In genomic region chr9:83043583-83043982, GRCh38 we compare ENCODE assay signal across 31 cellular contexts. TPM values are rescaled to one million over a fixed set of nuclear protein-coding genes. Genes with fewer than 3 reads are reported as not detected.
DNase-seq lines count a peak whose midpoint lies in the region; ATAC-seq and TF ChIP-seq lines count a peak whose summit lies in the region.
"Had no signal": no experiment of that assay in that cellular context is flagged by ENCODE, and none has a peak within 500 bp of the region (broad histone marks: within the 10 kb centered on the region; RNA-seq: fewer than 3 reads in every experiment).

No MANE protein-coding gene starts in this region.

- H3K36me3 Mint-ChIP-seq in mesothelial cell of epicardium: no peaks in the 10 kb centered on the region
- no peaks in the 10 kb centered on the region for H3K36me3 Mint-ChIP-seq in activated T-cell treated with anti-CD3 and anti-CD28 coated beads, Interleukin-2, amount 50 U/mL, for 72 hours (ENCODE audit: insufficient read depth in 2 of 2)
- H3K36me3 Mint-ChIP-seq in activated naive CD8-positive, alpha-beta T cell treated with anti-CD3 and anti-CD28 coated beads, Interleukin-2, amount 50 U/mL, for 24 hours (ENCODE audit: low read depth): no peaks in the 10 kb centered on the region
- H3K36me3 Mint-ChIP-seq: activated naive CD8-positive, alpha-beta T cell treated with anti-CD3 and anti-CD28 coated beads for 36 hours; naive thymus-derived CD4-positive, alpha-beta T cell had no signal

- peak overlapping the region; percentile 48 for H3K27ac Mint-ChIP-seq in mesothelial cell of epicardium
- H3K27ac Mint-ChIP-seq in activated T-cell treated with anti-CD3 and anti-CD28 coated beads, Interleukin-2, amount 50 U/mL, for 72 hours: no peak overlapping the region
- H3K27ac Mint-ChIP-seq in activated naive CD8-positive, alpha-beta T cell treated with anti-CD3 and anti-CD28 coated beads, Interleukin-2, amount 50 U/mL, for 24 hours: no peak overlapping the region
- H3K27ac Mint-ChIP-seq: activated naive CD8-positive, alpha-beta T cell treated with anti-CD3 and anti-CD28 coated beads for 36 hours; B cell; effector memory CD8-positive, alpha-beta T cell; H9; naive thymus-derived CD4-positive, alpha-beta T cell; T-helper 2 cell treated with Interferon-gamma antibody and Interleukin-4, amounts not matched to agents 5 μg/mL and 100 μg/mL, for 36 hours; WTC11 had no signal

- no peak overlapping the region for H3K4me3 Mint-ChIP-seq in mesothelial cell of epicardium
- no peak overlapping the region for H3K4me3 Mint-ChIP-seq in activated T-cell treated with anti-CD3 and anti-CD28 coated beads, Interleukin-2, amount 50 U/mL, for 72 hours
- H3K4me3 Mint-ChIP-seq in activated naive CD8-positive, alpha-beta T cell treated with anti-CD3 and anti-CD28 coated beads, Interleukin-2, amount 50 U/mL, for 24 hours: no peak overlapping the region
- H3K4me3 Mint-ChIP-seq: activated naive CD8-positive, alpha-beta T cell treated with anti-CD3 and anti-CD28 coated beads for 36 hours; B cell; effector memory CD8-positive, alpha-beta T cell; H9; naive thymus-derived CD4-positive, alpha-beta T cell; T-helper 2 cell treated with Interferon-gamma antibody and Interleukin-4, amounts not matched to agents 5 μg/mL and 100 μg/mL, for 36 hours; WTC11 had no signal

- no peaks in the 10 kb centered on the region for H3K4me1 ChIP-seq in adipocyte (ENCODE audit: control insufficient read depth, insufficient read depth, low read length)
- H3K4me1 ChIP-seq: Caco-2 had no signal

- H3K4me1 Mint-ChIP-seq in mesothelial cell of epicardium: peaks cover 26% of the 10 kb centered on the region
- no peaks in the 10 kb centered on the region for H3K4me1 Mint-ChIP-seq in activated T-cell treated with anti-CD3 and anti-CD28 coated beads, Interleukin-2, amount 50 U/mL, for 72 hours (ENCODE audit: low read depth)
- no peaks in the 10 kb centered on the region for H3K4me1 Mint-ChIP-seq in activated naive CD8-positive, alpha-beta T cell treated with anti-CD3 and anti-CD28 coated beads, Interleukin-2, amount 50 U/mL, for 24 hours
- H3K4me1 Mint-ChIP-seq: activated naive CD8-positive, alpha-beta T cell treated with anti-CD3 and anti-CD28 coated beads for 36 hours; B cell; H9; naive thymus-derived CD4-positive, alpha-beta T cell had no signal

- ATAC-seq in HG03565 (IDR thresholded peaks at IDR 0.05; ENCODE audit: unreplicated experiment) (peak; percentile 71), GM19324 (IDR thresholded peaks at IDR 0.05; ENCODE audit: low FRiP score, unreplicated experiment) (no peak)
- ATAC-seq in activated T-cell treated with anti-CD3 and anti-CD28 coated beads, Interleukin-2, amount 50 U/mL, for 72 hours (replicated peaks in 1 of 2): no peak
- no peak for ATAC-seq in activated naive CD8-positive, alpha-beta T cell treated with anti-CD3 and anti-CD28 coated beads, Interleukin-2, amount 50 U/mL, for 24 hours
- ATAC-seq: effector memory CD8-positive, alpha-beta T cell; heart right ventricle; naive thymus-derived CD4-positive, alpha-beta T cell; right cardiac atrium; WTC11 had no signal

- no peaks in the 10 kb centered on the region for H3K9me3 Mint-ChIP-seq in mesothelial cell of epicardium
- peaks cover 0 to 2% of the 10 kb centered on the region in 2 donors for H3K9me3 Mint-ChIP-seq in activated T-cell treated with anti-CD3 and anti-CD28 coated beads, Interleukin-2, amount 50 U/mL, for 72 hours
- H3K9me3 Mint-ChIP-seq in activated naive CD8-positive, alpha-beta T cell treated with anti-CD3 and anti-CD28 coated beads, Interleukin-2, amount 50 U/mL, for 24 hours: no peaks in the 10 kb centered on the region
- H3K9me3 Mint-ChIP-seq: activated naive CD8-positive, alpha-beta T cell treated with anti-CD3 and anti-CD28 coated beads for 36 hours had no signal

- no peaks in the 10 kb centered on the region for H3K36me3 ChIP-seq in adipocyte (ENCODE audit: control insufficient read depth, insufficient read depth, low read length, severe bottlenecking)
- H3K36me3 ChIP-seq: heart right ventricle, SJSA1, stomach, transverse colon had no signal

- DNase-seq in EL: peak; percentile 31
- peak; percentile 8 for DNase-seq in adipocyte (ENCODE audit: low read depth)
- no peak for DNase-seq in mesothelial cell of epicardium (ENCODE audit: low spot score in 2 of 2, unreplicated experiment in 2 of 2)
- DNase-seq in DMS153 treated with DMSO at 0.1 percent for 48 hours (lab: John Stamatoyannopoulos, UW; ENCODE audit: unreplicated experiment): no peak
- no peak for DNase-seq in activated T-cell treated with anti-CD3 and anti-CD28 coated beads, Interleukin-2, amount 50 U/mL, for 72 hours
- no peak for DNase-seq in activated naive CD8-positive, alpha-beta T cell treated with anti-CD3 and anti-CD28 coated beads, Interleukin-2, amount 50 U/mL, for 24 hours
- DNase-seq: activated CD4-positive, alpha-beta T cell treated with anti-CD3 and anti-CD28 coated beads, Interleukin-2, amount 50 U/mL, for 4 hours; activated CD8-positive, alpha-beta memory T cell treated with anti-CD3 and anti-CD28 coated beads, Interleukin-2, amount 50 U/mL, for 4 hours; activated naive CD8-positive, alpha-beta T cell treated with anti-CD3 and anti-CD28 coated beads for 36 hours; Caco-2; effector memory CD8-positive, alpha-beta T cell; H9; heart right ventricle; KBM-7; left colon; mesendoderm; naive thymus-derived CD4-positive, alpha-beta T cell; NCI-H187; NCI-H226; right cardiac atrium; stimulated activated CD4-positive, alpha-beta T cell treated with anti-CD3 and anti-CD28 coated beads, Interleukin-12 subunit alpha, Interleukin-12 subunit beta, amount 100 ng/mL, for 4 hours; stimulated activated CD4-positive, alpha-beta T cell treated with anti-CD3 and anti-CD28 coated beads, Interleukin-4, amount 100 ng/mL, for 4 hours; stomach; transverse colon had no signal

- no peak overlapping the region for H3K9ac ChIP-seq in adipocyte (ENCODE audit: low read length)

- no peak overlapping the region for H3K4me3 ChIP-seq in adipocyte (ENCODE audit: low read length)
- H3K4me3 ChIP-seq: heart right ventricle, SJSA1, stomach, transverse colon had no signal

- no peaks in the 10 kb centered on the region for H3K9me3 ChIP-seq in adipocyte (ENCODE audit: control insufficient read depth, low read length)
- H3K9me3 ChIP-seq: Caco-2, heart right ventricle, SJSA1, stomach, transverse colon had no signal

- peaks cover 14% of the 10 kb centered on the region for H3K27me3 Mint-ChIP-seq in mesothelial cell of epicardium (ENCODE audit: low read depth)
- H3K27me3 Mint-ChIP-seq in activated T-cell treated with anti-CD3 and anti-CD28 coated beads, Interleukin-2, amount 50 U/mL, for 72 hours (ENCODE audit: low read depth): no peaks in the 10 kb centered on the region
- no peaks in the 10 kb centered on the region for H3K27me3 Mint-ChIP-seq in activated naive CD8-positive, alpha-beta T cell treated with anti-CD3 and anti-CD28 coated beads, Interleukin-2, amount 50 U/mL, for 24 hours
- H3K27me3 Mint-ChIP-seq: B cell; effector memory CD8-positive, alpha-beta T cell had no signal

- peaks cover 21% of the 10 kb centered on the region for H3K27me3 ChIP-seq in adipocyte (replicated peaks; ENCODE audit: control insufficient read depth, insufficient read depth, low read length)
- H3K27me3 ChIP-seq: heart right ventricle, stomach, transverse colon had no signal

- no peak for TF ChIP-seq CTCF in mesothelial cell of epicardium (IDR thresholded peaks at IDR 0.05; ENCODE audit: unreplicated experiment)

RNA-seq across cellular contexts. Expression of gene RASEF, which starts 19.4 kb away (rescaled TPM):
- 3.7 to 4.1 TPM (median 4.0 TPM) in 3 replicates for total RNA-seq in mesothelial cell of epicardium
- not detected for total RNA-seq in activated T-cell treated with anti-CD3 and anti-CD28 coated beads, Interleukin-2, amount 50 U/mL, for 72 hours
- total RNA-seq: activated naive CD8-positive, alpha-beta T cell treated with anti-CD3 and anti-CD28 coated beads for 36 hours; B cell; naive thymus-derived CD4-positive, alpha-beta T cell; osteocyte had no signal

Comparison
In these comparisons a context has a peak if more than half of its experiments do, and no peak if none do; other contexts are left out.
1. DNase-seq: peak in EL (single experiment) and adipocyte (single experiment); none in mesothelial cell of epicardium (0 of 2), DMS153 treated with DMSO at 0.1 percent for 48 hours (single experiment), activated T-cell treated with anti-CD3 and anti-CD28 coated beads, Interleukin-2, amount 50 U/mL, for 72 hours (0 of 2) and activated naive CD8-positive, alpha-beta T cell treated with anti-CD3 and anti-CD28 coated beads, Interleukin-2, amount 50 U/mL, for 24 hours (single experiment).